ENCODE assay signal across 18 cellular contexts in the genomic region with DNA sequence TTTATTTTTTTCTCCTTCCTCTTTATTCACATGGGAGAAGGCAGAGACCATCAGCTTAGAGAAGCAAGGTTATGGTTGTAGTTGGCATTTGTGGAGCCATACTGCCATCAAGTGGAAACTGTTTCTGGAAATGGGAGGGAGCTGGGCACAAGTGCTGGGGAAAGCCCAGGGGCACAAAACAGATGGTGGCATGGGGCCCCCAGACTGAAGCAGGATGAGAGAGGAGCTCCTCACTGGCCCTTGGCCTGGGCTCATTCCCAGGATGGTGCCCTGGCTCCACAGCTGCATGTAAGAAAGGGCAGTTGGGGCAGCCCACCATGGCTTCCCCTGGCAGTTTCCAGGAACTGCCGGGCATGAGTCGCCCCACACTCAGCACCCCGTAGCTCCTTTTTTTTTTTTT. TPM values are rescaled to one million over a fixed set of nuclear protein-coding genes. Genes with fewer than 3 reads are reported as not detected.
A peak's percentile ranks its signal among the peaks of the same experiment; 100 is the strongest.
DNase-seq lines count a peak whose midpoint lies in the region; ATAC-seq, FAIRE-seq and TF ChIP-seq lines count a peak whose summit lies in the region.
"Had no signal": no experiment of that assay in that cellular context is flagged by ENCODE, and none has a peak within 500 bp of the region (broad histone marks: within the 10 kb centered on the region; RNA-seq: fewer than 3 reads in every experiment).

No MANE protein-coding gene starts in this region.

- H3K36me3 ChIP-seq in naive thymus-derived CD4-positive, alpha-beta T cell (ENCODE audit: control insufficient read depth in 2 of 3, insufficient read depth in 3 of 3, low read length in 3 of 3): no peaks in the 10 kb centered on the region
- no peaks in the 10 kb centered on the region for H3K36me3 ChIP-seq in small intestine (ENCODE audit: control insufficient read depth in 2 of 2, insufficient read depth in 2 of 2, low read length in 2 of 2)
- H3K36me3 ChIP-seq: ovary, SJSA1, thoracic aorta had no signal

- FAIRE-seq in small intestine (lab: Jason Lieb, UNC): no peak

- H3K4me3 Mint-ChIP-seq in natural killer cell treated with Interleukin-12 subunit alpha and Interleukin-12 subunit beta and Interleukin-15 and Interleukin-18, amount 100 ng/mL, for 72 hours: no peak overlapping the region
- no peak overlapping the region for H3K4me3 Mint-ChIP-seq in natural killer cell
- peak overlapping the region in 4 of 10 donors; percentile 60 to 77 (median 72) for H3K4me3 Mint-ChIP-seq in naive thymus-derived CD4-positive, alpha-beta T cell

- intact Hi-C loops in natural killer cell (cut with micrococcal nuclease): no loop called here
- intact Hi-C loops in naive thymus-derived CD4-positive, alpha-beta T cell (cut with micrococcal nuclease): no loop called here

- no peaks in the 10 kb centered on the region for H3K9me3 Mint-ChIP-seq in natural killer cell treated with Interleukin-12 subunit alpha and Interleukin-12 subunit beta and Interleukin-15 and Interleukin-18, amount 100 ng/mL, for 72 hours
- no peaks in the 10 kb centered on the region for H3K9me3 Mint-ChIP-seq in natural killer cell
- no peaks in the 10 kb centered on the region for H3K9me3 Mint-ChIP-seq in naive thymus-derived CD4-positive, alpha-beta T cell

- no peak overlapping the region for H3K27ac Mint-ChIP-seq in natural killer cell treated with Interleukin-12 subunit alpha and Interleukin-12 subunit beta and Interleukin-15 and Interleukin-18, amount 100 ng/mL, for 72 hours
- H3K27ac Mint-ChIP-seq in natural killer cell: no peak overlapping the region
- H3K27ac Mint-ChIP-seq in naive thymus-derived CD4-positive, alpha-beta T cell: peak overlapping the region in 6 of 9 donors; percentile 33 to 82 (median 54)

- peak; percentile 53 for DNase-seq in natural killer cell treated with Interleukin-12 subunit alpha and Interleukin-12 subunit beta and Interleukin-15 and Interleukin-18, amount 100 ng/mL, for 72 hours (ENCODE audit: low spot score)
- DNase-seq in natural killer cell (no peak), anterior cingulate cortex (lab: John Stamatoyannopoulos, UW) (peak in 31 of 58 donors; percentile 2 to 83 (median 48)), small intestine (no peak), EL (no peak)
- peak in 2 of 9 donors; percentile 28 to 52 for DNase-seq in naive thymus-derived CD4-positive, alpha-beta T cell
- DNase-seq: activated naive CD4-positive, alpha-beta T cell treated with Interleukin-2 at 50 U/mL for 16 hours; cortex of kidney; foreskin melanocyte; H7; NCI-H510A treated with DMSO at 0.1 percent for 48 hours; stimulated activated CD4-positive, alpha-beta T cell treated with anti-CD3 and anti-CD28 coated beads, Interleukin-4, amount 100 ng/mL, for 4 hours had no signal

- no peaks in the 10 kb centered on the region for H3K27me3 ChIP-seq in naive thymus-derived CD4-positive, alpha-beta T cell (ENCODE audit: control insufficient read depth in 2 of 2, insufficient read depth in 2 of 2, low read length in 2 of 2)
- H3K27me3 ChIP-seq in small intestine (ENCODE audit: control insufficient read depth in 2 of 2, insufficient read depth in 2 of 2, low read length in 2 of 2): no peaks in the 10 kb centered on the region
- H3K27me3 ChIP-seq: ovary, SJSA1 had no signal

- H3K9me3 ChIP-seq in naive thymus-derived CD4-positive, alpha-beta T cell (ENCODE audit: control insufficient read depth in 2 of 3, low read length in 3 of 3): no peaks in the 10 kb centered on the region
- no peaks in the 10 kb centered on the region for H3K9me3 ChIP-seq in small intestine (ENCODE audit: control insufficient read depth, low read depth)
- H3K9me3 ChIP-seq: ovary, SJSA1, thoracic aorta had no signal

- H3K4me3 ChIP-seq in naive thymus-derived CD4-positive, alpha-beta T cell (ENCODE audit: low read length): no peak overlapping the region
- H3K4me3 ChIP-seq in small intestine (ENCODE audit: low read depth in 1 of 2, low read length in 2 of 2): no peak overlapping the region
- H3K4me3 ChIP-seq: ovary, SJSA1, thoracic aorta had no signal

- no peak overlapping the region for H3K27ac ChIP-seq in naive thymus-derived CD4-positive, alpha-beta T cell (ENCODE audit: low read depth, low read length)
- no peak overlapping the region for H3K27ac ChIP-seq in small intestine (ENCODE audit: low read depth in 1 of 2, low read length in 1 of 2)
- H3K27ac ChIP-seq: SJSA1, thoracic aorta had no signal

- POLR2A ChIA-PET in naive thymus-derived CD4-positive, alpha-beta T cell (lab: Charles Lee): no interaction called here

- peaks cover 23 to 28% of the 10 kb centered on the region in 2 donors for H3K4me1 Mint-ChIP-seq in natural killer cell treated with Interleukin-12 subunit alpha and Interleukin-12 subunit beta and Interleukin-15 and Interleukin-18, amount 100 ng/mL, for 72 hours (ENCODE audit: low read depth in 2 of 2)
- H3K4me1 Mint-ChIP-seq in natural killer cell: peaks cover 15 to 35% of the 10 kb centered on the region in 2 donors
- peaks cover 21 to 59% (median 35%) of the 10 kb centered on the region in 7 donors for H3K4me1 Mint-ChIP-seq in naive thymus-derived CD4-positive, alpha-beta T cell

- H3K4me1 ChIP-seq in naive thymus-derived CD4-positive, alpha-beta T cell (ENCODE audit: control insufficient read depth in 2 of 2, insufficient read depth in 2 of 2, low read length in 2 of 2): no peaks in the 10 kb centered on the region
- H3K4me1 ChIP-seq in small intestine (ENCODE audit: control insufficient read depth in 2 of 2, insufficient read depth in 1 of 2, low read depth in 1 of 2, low read length in 1 of 2): no peaks in the 10 kb centered on the region
- H3K4me1 ChIP-seq: SJSA1 had no signal

- no peak for ATAC-seq in natural killer cell treated with Interleukin-12 subunit alpha and Interleukin-12 subunit beta and Interleukin-15 and Interleukin-18, amount 100 ng/mL, for 72 hours
- ATAC-seq in natural killer cell: no peak
- ATAC-seq in naive thymus-derived CD4-positive, alpha-beta T cell: no peak
- no peak for ATAC-seq in HG02798 (IDR thresholded peaks at IDR 0.05; ENCODE audit: poor library complexity, unreplicated experiment)
- ATAC-seq in GM19324 (IDR thresholded peaks at IDR 0.05; ENCODE audit: low FRiP score, unreplicated experiment): no peak
- ATAC-seq: left colon had no signal

- no peaks in the 10 kb centered on the region for H3K36me3 Mint-ChIP-seq in natural killer cell treated with Interleukin-12 subunit alpha and Interleukin-12 subunit beta and Interleukin-15 and Interleukin-18, amount 100 ng/mL, for 72 hours
- H3K36me3 Mint-ChIP-seq in natural killer cell: no peaks in the 10 kb centered on the region
- H3K36me3 Mint-ChIP-seq in naive thymus-derived CD4-positive, alpha-beta T cell: peaks cover 3 to 12% (median 4%) of the 10 kb centered on the region in 5 donors

- WGBS in small intestine, 3 donors: 58 to 100% (median 59%) methylated on average over 1 to 3 of the region's 3 CpGs

- no peak for TF ChIP-seq CTCF in natural killer cell (IDR thresholded peaks at IDR 0.05)

- no peaks in the 10 kb centered on the region for H3K27me3 Mint-ChIP-seq in natural killer cell treated with Interleukin-12 subunit alpha and Interleukin-12 subunit beta and Interleukin-15 and Interleukin-18, amount 100 ng/mL, for 72 hours
- no peaks in the 10 kb centered on the region for H3K27me3 Mint-ChIP-seq in natural killer cell (ENCODE audit: low read depth in 2 of 2)
- no peaks in the 10 kb centered on the region for H3K27me3 Mint-ChIP-seq in naive thymus-derived CD4-positive, alpha-beta T cell

- CTCF ChIA-PET in naive thymus-derived CD4-positive, alpha-beta T cell (lab: Charles Lee): no interaction called here

RNA-seq across cellular contexts. Expression of gene NBDY, which starts 59.2 kb away (rescaled TPM):
- total RNA-seq in natural killer cell treated with Interleukin-12 subunit alpha and Interleukin-12 subunit beta and Interleukin-15 and Interleukin-18, amount 100 ng/mL, for 72 hours: 10 to 100 TPM; 12.7 to 35.3 TPM
- total RNA-seq in natural killer cell: 10 to 100 TPM; 16.0 to 23.6 (median 16.6) TPM
- total RNA-seq in naive thymus-derived CD4-positive, alpha-beta T cell: 10 to 100 TPM; 24.9 to 45.8 (median 31.7) TPM
- 10 to 100 TPM; 56.5 to 91.5 TPM for polyA plus RNA-seq in naive thymus-derived CD4-positive, alpha-beta T cell
- polyA plus RNA-seq in small intestine: 10 to 100 TPM; 11.9 to 24.5 (median 17.3) TPM

Comparison
In these comparisons a context has a peak if more than half of its experiments do, and no peak if none do; other contexts are left out.
1. DNase-seq: peak in natural killer cell treated with Interleukin-12 subunit alpha and Interleukin-12 subunit beta and Interleukin-15 and Interleukin-18, amount 100 ng/mL, for 72 hours (single experiment) and anterior cingulate cortex (31 of 58); none in natural killer cell (single experiment), small intestine (single experiment) and EL (single experiment).
2. H3K27ac Mint-ChIP-seq: peak in naive thymus-derived CD4-positive, alpha-beta T cell (6 of 9); none in natural killer cell treated with Interleukin-12 subunit alpha and Interleukin-12 subunit beta and Interleukin-15 and Interleukin-18, amount 100 ng/mL, for 72 hours (0 of 2) and natural killer cell (0 of 2).